11 cellular contexts compared by ENCODE assay signal in the genomic region with DNA sequence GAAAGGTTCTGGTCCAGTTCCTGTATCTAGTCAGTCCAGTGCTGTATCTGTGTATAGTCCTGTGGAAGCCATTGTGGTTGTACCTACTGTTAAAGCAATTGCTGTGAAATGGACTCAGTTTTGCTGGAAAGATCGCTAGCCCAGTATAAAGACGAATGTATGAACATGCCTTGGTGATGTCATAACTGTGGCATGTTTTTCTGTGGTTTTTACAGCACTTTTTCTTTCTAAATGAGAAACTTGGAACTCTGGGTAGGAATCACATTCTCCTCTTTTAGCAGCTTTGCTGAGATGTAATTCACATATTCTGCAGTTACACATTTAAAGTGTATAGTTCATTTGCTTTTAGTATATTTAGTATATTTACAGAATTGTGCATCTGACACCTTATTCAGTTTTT. TPM values are rescaled to one million over a fixed set of nuclear protein-coding genes. Genes with fewer than 3 reads are reported as not detected.
A peak's percentile ranks its signal among the peaks of the same experiment; 100 is the strongest.
DNase-seq lines count a peak whose midpoint lies in the region; ATAC-seq lines count a peak whose summit lies in the region.
"Had no signal": no experiment of that assay in that cellular context is flagged by ENCODE, and none has a peak within 500 bp of the region (broad histone marks: within the 10 kb centered on the region; RNA-seq: fewer than 3 reads in every experiment).

No MANE protein-coding gene starts in this region.

- DNase-seq in H4 (ENCODE audit: low spot score): peak; percentile 43
- DNase-seq in SJSA1 (ENCODE audit: low read depth in 1 of 2, low spot score in 2 of 2): peak in 1 of 2 experiments; percentile 56
- peak; percentile 82 for DNase-seq in fibroblast of peridontal ligament (ENCODE audit: extremely low read depth)
- no peak for DNase-seq in activated CD4-positive, CD25-positive, alpha-beta regulatory T cell (lab: John Stamatoyannopoulos, UW)
- DNase-seq: activated CD4-positive, alpha-beta T cell treated with anti-CD3 and anti-CD28 coated beads for 36 hours; DMS 273 treated with DMSO at 0.1 percent for 48 hours; naive B cell; NCI-H1436 treated with DMSO at 0.1 percent for 48 hours had no signal

- H3K4me3 ChIP-seq in SJSA1: no peak overlapping the region
- H3K4me3 ChIP-seq in skeletal muscle satellite cell (ENCODE audit: low read length): no peak overlapping the region

- no peaks in the 10 kb centered on the region for H3K9me3 ChIP-seq in SJSA1 (replicated peaks)
- H3K9me3 ChIP-seq in skeletal muscle satellite cell (replicated peaks; ENCODE audit: low read length): no peaks in the 10 kb centered on the region

- peak overlapping the region; percentile 40; the same call in 1 of the 2 replicates for H3K27ac ChIP-seq in SJSA1

- H3K9ac ChIP-seq in skeletal muscle satellite cell (ENCODE audit: low read depth, low read length): no peak overlapping the region

- no peaks in the 10 kb centered on the region for H3K27me3 ChIP-seq in SJSA1 (replicated peaks)
- no peaks in the 10 kb centered on the region for H3K27me3 ChIP-seq in skeletal muscle satellite cell (ENCODE audit: control insufficient read depth, insufficient read depth, low read length)

- H3K4me2 ChIP-seq in skeletal muscle satellite cell (ENCODE audit: low read length): peak overlapping the region; percentile 5

- peaks cover 8% of the 10 kb centered on the region for H3K4me1 ChIP-seq in SJSA1 (replicated peaks)
- H3K4me1 ChIP-seq in skeletal muscle satellite cell (ENCODE audit: control insufficient read depth, insufficient read depth, low read length): peaks cover 11% of the 10 kb centered on the region

- ATAC-seq in HG02938 (IDR thresholded peaks at IDR 0.05; ENCODE audit: unreplicated experiment) (no peak), GM19463 (IDR thresholded peaks at IDR 0.05; ENCODE audit: unreplicated experiment) (no peak)
- ATAC-seq: activated CD4-positive, alpha-beta T cell treated with anti-CD3 and anti-CD28 coated beads for 36 hours had no signal

- H3K36me3 ChIP-seq in SJSA1: peaks cover 63% of the 10 kb centered on the region
- peaks cover 17% of the 10 kb centered on the region for H3K36me3 ChIP-seq in skeletal muscle satellite cell (ENCODE audit: insufficient read depth, low read length)

RNA-seq across cellular contexts. Expression of a gene that starts 58.1 kb away (rescaled TPM):
- 12.6 and 15.6 TPM in 2 replicates for total RNA-seq in H4 (2014; rRNA removed; shearing (Covaris generic))
- 23.7 and 42.0 TPM in 2 replicates for total RNA-seq in SJSA1 (2014; rRNA removed; shearing (Covaris generic))
- total RNA-seq in skeletal muscle satellite cell (2012; rRNA removed): 18.5 and 24.2 TPM in 2 replicates

Comparison
In these comparisons a context has a peak if more than half of its experiments do, and no peak if none do; other contexts are left out.
1. DNase-seq: peak in H4 (single experiment) and fibroblast of peridontal ligament (single experiment); none in activated CD4-positive, CD25-positive, alpha-beta regulatory T cell (0 of 4).